In genomic region chr9:893843-894420, GRCh38 we compare ENCODE assay signal across 8 cellular contexts. TPM values are rescaled to one million over a fixed set of nuclear protein-coding genes. Genes with fewer than 3 reads are reported as not detected.
DNase-seq lines count a peak whose midpoint lies in the region; ATAC-seq and TF ChIP-seq lines count a peak whose summit lies in the region.

No MANE protein-coding gene starts in this region.

- H3K4me3 ChIP-seq in epithelial cell of esophagus (ENCODE audit: low read length), result no peak overlapping the region

- TF ChIP-seq CTCF in epithelial cell of esophagus (IDR thresholded peaks at IDR 0.05; ENCODE audit: insufficient read depth, low read depth, low read length, missing control alignments), result peak; percentile 92

- peaks cover 14 to 30% (median 18%) of the 10 kb centered on the region in 3 donors for H3K4me1 Mint-ChIP-seq in naive B cell
- H3K4me1 Mint-ChIP-seq in stimulated activated naive CD8-positive, alpha-beta T cell treated with anti-CD3 and anti-CD28 coated beads, Interleukin-15, amount 100 ng/mL, for 72 hours, result peaks cover 17% of the 10 kb centered on the region

- H3K27ac Mint-ChIP-seq in naive B cell, result peak overlapping the region in 5 of 6 donors; percentile 23 to 98 (median 86)
- H3K27ac Mint-ChIP-seq in stimulated activated naive CD8-positive, alpha-beta T cell treated with anti-CD3 and anti-CD28 coated beads, Interleukin-15, amount 100 ng/mL, for 72 hours, result peak overlapping the region in 1 of 2 donors; percentile 72

- H3K4me3 Mint-ChIP-seq in naive B cell, result peak overlapping the region in 4 of 8 donors; percentile 6 to 39 (median 20)
- peak overlapping the region in 1 of 2 donors; percentile 58 for H3K4me3 Mint-ChIP-seq in stimulated activated naive CD8-positive, alpha-beta T cell treated with anti-CD3 and anti-CD28 coated beads, Interleukin-15, amount 100 ng/mL, for 72 hours

- DNase-seq in COLO829 (ENCODE audit: low spot score) (peak; percentile 50), NCI-H69 (lab: John Stamatoyannopoulos, UW) (peak; percentile 45), epithelial cell of esophagus (ENCODE audit: low read depth) (peak; percentile 78), naive B cell (peak; percentile 43)
- peak; percentile 27 to 31 for DNase-seq in activated CD4-positive, alpha-beta T cell treated with anti-CD3 and anti-CD28 coated beads, Interleukin-2, amount 50 U/mL, for 4 hours
- peak; percentile 78 to 91 for DNase-seq in stimulated activated naive CD8-positive, alpha-beta T cell treated with anti-CD3 and anti-CD28 coated beads, Interleukin-15, amount 100 ng/mL, for 72 hours

- ATAC-seq in GM19395 (IDR thresholded peaks at IDR 0.05; ENCODE audit: unreplicated experiment) (peak; percentile 99), HG03432 (IDR thresholded peaks at IDR 0.05; ENCODE audit: unreplicated experiment) (peak; percentile 99), naive B cell (ENCODE audit: low read depth in 2 of 2) (peak; percentile 97 to 99)
- ATAC-seq in stimulated activated naive CD8-positive, alpha-beta T cell treated with anti-CD3 and anti-CD28 coated beads, Interleukin-15, amount 100 ng/mL, for 72 hours, result peak; percentile 100

- no peaks in the 10 kb centered on the region for H3K36me3 Mint-ChIP-seq in naive B cell

- no peaks in the 10 kb centered on the region for H3K9me3 Mint-ChIP-seq in naive B cell
- H3K9me3 Mint-ChIP-seq in stimulated activated naive CD8-positive, alpha-beta T cell treated with anti-CD3 and anti-CD28 coated beads, Interleukin-15, amount 100 ng/mL, for 72 hours, result no peaks in the 10 kb centered on the region

- H3K27me3 Mint-ChIP-seq in naive B cell, result peaks cover 21 to 36% (median 25%) of the 10 kb centered on the region in 3 donors
- peaks cover 45% of the 10 kb centered on the region for H3K27me3 Mint-ChIP-seq in stimulated activated naive CD8-positive, alpha-beta T cell treated with anti-CD3 and anti-CD28 coated beads, Interleukin-15, amount 100 ng/mL, for 72 hours

RNA-seq across cellular contexts. Expression of gene DMRT1, which starts 52.4 kb away (rescaled TPM):
- polyA plus RNA-seq in naive B cell (ENCODE audit: low read depth in 6 of 6), result not detected

Comparison
In these comparisons a context has a peak if more than half of its experiments do, and no peak if none do; other contexts are left out.
1. DNase-seq: peak in every context shown above with its lines; median percentile 84 in stimulated activated naive CD8-positive, alpha-beta T cell treated with anti-CD3 and anti-CD28 coated beads, Interleukin-15, amount 100 ng/mL, for 72 hours; 78 in epithelial cell of esophagus; 50 in COLO829; 45 in NCI-H69; 43 in naive B cell; 29 in activated CD4-positive, alpha-beta T cell treated with anti-CD3 and anti-CD28 coated beads, Interleukin-2, amount 50 U/mL, for 4 hours.